In genomic region chr5:69404659-69405330, GRCh38 we compare ENCODE assay signal across 31 cellular contexts.
"Had no signal": no experiment of that assay in that cellular context is flagged by ENCODE, and none has a peak within 500 bp of the region (broad histone marks: within the 10 kb centered on the region; RNA-seq: fewer than 3 reads in every experiment).

No MANE protein-coding gene starts in this region.

- H3K36me3 ChIP-seq: colonic mucosa, ovary had no signal

- H3K27ac ChIP-seq: adrenal gland, cardiac muscle cell, colonic mucosa, epithelial cell of prostate, left lung, lower lobe of right lung, ovary, skin epidermis, suprapubic skin, tibial artery, upper lobe of right lung, VCaP had no signal

- H3K27me3 Mint-ChIP-seq: activated CD4-positive, alpha-beta memory T cell treated with anti-CD3 and anti-CD28 coated beads for 36 hours; activated naive CD8-positive, alpha-beta T cell treated with anti-CD3 and anti-CD28 coated beads for 36 hours; brain; progenitor cell of endocrine pancreas; stimulated activated naive B cell treated with anti-CD40 and anti-IgM and Interleukin-4, amounts not matched to agents 10 μg/mL and 1 μg/mL and 100 μg/mL, for 72 hours had no signal

- H3K27ac Mint-ChIP-seq: activated CD4-positive, alpha-beta memory T cell treated with anti-CD3 and anti-CD28 coated beads for 36 hours; activated naive CD4-positive, alpha-beta T cell treated with anti-CD3 and anti-CD28 coated beads for 36 hours; activated naive CD8-positive, alpha-beta T cell treated with anti-CD3 and anti-CD28 coated beads for 36 hours; activated T-helper 1 cell treated with anti-CD3 and anti-CD28 coated beads, Interleukin-12 subunit alpha, Interleukin-12 subunit beta, Interleukin-2, Interleukin-4 antibody, amounts not matched to agents 30 ng/mL and 10 ng/mL and 1 ng/mL, durations not matched to agents 14 hours and 24 hours and 36 hours; brain; nephron; progenitor cell of endocrine pancreas; stimulated activated naive B cell treated with anti-CD40 and anti-IgM and Interleukin-4, amounts not matched to agents 10 μg/mL and 1 μg/mL and 100 μg/mL, for 72 hours had no signal

- H3K4me3 ChIP-seq: adrenal gland, cardiac muscle cell, colonic mucosa, left lung, lower lobe of right lung, ovary, skin epidermis, suprapubic skin, tibial artery, upper lobe of right lung had no signal

- H3K4me1 Mint-ChIP-seq: activated naive CD8-positive, alpha-beta T cell treated with anti-CD3 and anti-CD28 coated beads for 36 hours; brain; stimulated activated naive B cell treated with anti-CD40 and anti-IgM and Interleukin-4, amounts not matched to agents 10 μg/mL and 1 μg/mL and 100 μg/mL, for 72 hours had no signal

- H3K27me3 ChIP-seq: adrenal gland, cardiac muscle cell, colonic mucosa, left lung, ovary, suprapubic skin, tibial artery, upper lobe of right lung had no signal

- H3K4me3 Mint-ChIP-seq: activated CD4-positive, alpha-beta memory T cell treated with anti-CD3 and anti-CD28 coated beads for 36 hours; activated naive CD4-positive, alpha-beta T cell treated with anti-CD3 and anti-CD28 coated beads for 36 hours; activated naive CD8-positive, alpha-beta T cell treated with anti-CD3 and anti-CD28 coated beads for 36 hours; activated T-helper 1 cell treated with anti-CD3 and anti-CD28 coated beads, Interleukin-12 subunit alpha, Interleukin-12 subunit beta, Interleukin-2, Interleukin-4 antibody, amounts not matched to agents 30 ng/mL and 10 ng/mL and 1 ng/mL, durations not matched to agents 14 hours and 24 hours and 36 hours; brain; nephron; stimulated activated naive B cell treated with anti-CD40 and anti-IgM and Interleukin-4, amounts not matched to agents 10 μg/mL and 1 μg/mL and 100 μg/mL, for 72 hours had no signal

- H3K9me3 Mint-ChIP-seq: activated CD4-positive, alpha-beta memory T cell treated with anti-CD3 and anti-CD28 coated beads for 36 hours; activated naive CD8-positive, alpha-beta T cell treated with anti-CD3 and anti-CD28 coated beads for 36 hours; activated T-helper 1 cell treated with anti-CD3 and anti-CD28 coated beads, Interleukin-12 subunit alpha, Interleukin-12 subunit beta, Interleukin-2, Interleukin-4 antibody, amounts not matched to agents 30 ng/mL and 10 ng/mL and 1 ng/mL, durations not matched to agents 14 hours and 24 hours and 36 hours; nephron; stimulated activated naive B cell treated with anti-CD40 and anti-IgM and Interleukin-4, amounts not matched to agents 10 μg/mL and 1 μg/mL and 100 μg/mL, for 72 hours had no signal

- H3K4me1 ChIP-seq: adrenal gland, colonic mucosa, left lung, lower lobe of right lung, suprapubic skin, tibial artery, upper lobe of right lung had no signal

- DNase-seq: activated CD4-positive, alpha-beta memory T cell treated with anti-CD3 and anti-CD28 coated beads for 36 hours; activated CD4-positive, alpha-beta T cell treated with anti-CD3 and anti-CD28 coated beads for 48 hours; activated CD8-positive, alpha-beta memory T cell treated with anti-CD3 and anti-CD28 coated beads, Interleukin-2, amount 50 U/mL, for 4 hours; activated effector memory CD4-positive, alpha-beta T cell treated with anti-CD3 and anti-CD28 coated beads, Interleukin-2, amount 50 U/mL, for 16 hours; activated naive CD4-positive, alpha-beta T cell treated with anti-CD3 and anti-CD28 coated beads for 36 hours; activated naive CD8-positive, alpha-beta T cell treated with anti-CD3 and anti-CD28 coated beads for 36 hours; activated T-cell treated with anti-CD3 and anti-CD28 coated beads, Interleukin-2, amount 50 U/mL, for 1 hour; adrenal gland; aorta; cerebellar nuclear complex; colonic mucosa; effector CD8-positive, alpha-beta T cell; left lung; lower lobe of right lung; ovary; retina; stimulated activated CD4-positive, alpha-beta T cell treated with anti-CD3 and anti-CD28 coated beads, Interleukin-12 subunit alpha, Interleukin-12 subunit beta, amount 100 ng/mL, for 4 hours; stimulated activated CD4-positive, alpha-beta T cell treated with anti-CD3 and anti-CD28 coated beads, Interleukin-4, amount 100 ng/mL, for 4 hours; stimulated activated naive B cell treated with anti-CD40 and anti-IgM and Interleukin-4, amounts not matched to agents 10 μg/mL and 1 μg/mL and 100 μg/mL, for 72 hours; T-helper 2 cell; tibial artery; upper lobe of right lung had no signal
